Comparison of ENCODE assay signal across 1 cellular context in the genomic region with DNA sequence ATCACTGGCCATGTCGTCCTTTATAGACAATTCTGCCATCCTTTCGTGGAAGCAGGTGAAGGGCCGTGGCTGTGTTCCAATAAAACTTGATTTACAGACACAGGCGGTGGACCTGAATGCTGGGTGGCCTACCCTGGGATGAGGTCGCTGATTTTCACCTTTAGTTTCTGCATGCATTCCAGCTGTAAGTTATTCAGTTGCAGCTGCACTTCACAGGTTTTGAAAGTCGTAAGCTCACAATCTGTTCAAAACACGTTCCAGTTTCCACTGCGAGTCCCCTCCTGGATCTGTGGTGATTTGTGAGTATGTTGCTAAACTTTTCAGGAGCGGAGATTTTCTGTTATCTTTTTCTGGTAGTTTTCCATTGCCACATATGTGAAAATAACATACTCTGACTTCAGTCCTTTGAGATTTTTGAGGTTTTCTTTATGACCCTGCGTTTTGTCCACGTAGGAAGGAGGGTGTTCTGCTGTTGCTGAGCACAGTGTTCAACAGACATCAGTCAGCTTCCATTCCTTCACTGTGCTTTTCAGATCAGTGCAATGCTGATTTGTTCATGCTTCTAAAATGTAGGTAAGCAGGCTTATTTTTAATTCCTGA.
TF ChIP-seq lines count a peak whose summit lies in the region.

No MANE protein-coding gene starts in this region.

TF ChIP-seq in GM23338, 12 proteins besides CTCF, POLR2A, EP300 and RAD21 (continued from another document):
- TF ChIP-seq, protein P1, sequence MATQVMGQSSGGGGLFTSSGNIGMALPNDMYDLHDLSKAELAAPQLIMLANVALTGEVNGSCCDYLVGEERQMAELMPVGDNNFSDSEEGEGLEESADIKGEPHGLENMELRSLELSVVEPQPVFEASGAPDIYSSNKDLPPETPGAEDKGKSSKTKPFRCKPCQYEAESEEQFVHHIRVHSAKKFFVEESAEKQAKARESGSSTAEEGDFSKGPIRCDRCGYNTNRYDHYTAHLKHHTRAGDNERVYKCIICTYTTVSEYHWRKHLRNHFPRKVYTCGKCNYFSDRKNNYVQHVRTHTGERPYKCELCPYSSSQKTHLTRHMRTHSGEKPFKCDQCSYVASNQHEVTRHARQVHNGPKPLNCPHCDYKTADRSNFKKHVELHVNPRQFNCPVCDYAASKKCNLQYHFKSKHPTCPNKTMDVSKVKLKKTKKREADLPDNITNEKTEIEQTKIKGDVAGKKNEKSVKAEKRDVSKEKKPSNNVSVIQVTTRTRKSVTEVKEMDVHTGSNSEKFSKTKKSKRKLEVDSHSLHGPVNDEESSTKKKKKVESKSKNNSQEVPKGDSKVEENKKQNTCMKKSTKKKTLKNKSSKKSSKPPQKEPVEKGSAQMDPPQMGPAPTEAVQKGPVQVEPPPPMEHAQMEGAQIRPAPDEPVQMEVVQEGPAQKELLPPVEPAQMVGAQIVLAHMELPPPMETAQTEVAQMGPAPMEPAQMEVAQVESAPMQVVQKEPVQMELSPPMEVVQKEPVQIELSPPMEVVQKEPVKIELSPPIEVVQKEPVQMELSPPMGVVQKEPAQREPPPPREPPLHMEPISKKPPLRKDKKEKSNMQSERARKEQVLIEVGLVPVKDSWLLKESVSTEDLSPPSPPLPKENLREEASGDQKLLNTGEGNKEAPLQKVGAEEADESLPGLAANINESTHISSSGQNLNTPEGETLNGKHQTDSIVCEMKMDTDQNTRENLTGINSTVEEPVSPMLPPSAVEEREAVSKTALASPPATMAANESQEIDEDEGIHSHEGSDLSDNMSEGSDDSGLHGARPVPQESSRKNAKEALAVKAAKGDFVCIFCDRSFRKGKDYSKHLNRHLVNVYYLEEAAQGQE (IDR thresholded peaks at IDR 0.05; ENCODE audit: unreplicated experiment), result no peak
- TF ChIP-seq, protein P2, sequence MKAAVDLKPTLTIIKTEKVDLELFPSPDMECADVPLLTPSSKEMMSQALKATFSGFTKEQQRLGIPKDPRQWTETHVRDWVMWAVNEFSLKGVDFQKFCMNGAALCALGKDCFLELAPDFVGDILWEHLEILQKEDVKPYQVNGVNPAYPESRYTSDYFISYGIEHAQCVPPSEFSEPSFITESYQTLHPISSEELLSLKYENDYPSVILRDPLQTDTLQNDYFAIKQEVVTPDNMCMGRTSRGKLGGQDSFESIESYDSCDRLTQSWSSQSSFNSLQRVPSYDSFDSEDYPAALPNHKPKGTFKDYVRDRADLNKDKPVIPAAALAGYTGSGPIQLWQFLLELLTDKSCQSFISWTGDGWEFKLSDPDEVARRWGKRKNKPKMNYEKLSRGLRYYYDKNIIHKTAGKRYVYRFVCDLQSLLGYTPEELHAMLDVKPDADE (IDR thresholded peaks at IDR 0.05), result no peak
- no peak for TF ChIP-seq EZH2 (IDR thresholded peaks at IDR 0.05; ENCODE audit: low read depth, unreplicated experiment)
- TF ChIP-seq POLR2AphosphoS5 (IDR thresholded peaks at IDR 0.05; ENCODE audit: low read depth), result no peak
- no peak for TF ChIP-seq JUNB (IDR thresholded peaks at IDR 0.05; ENCODE audit: unreplicated experiment)
- no peak for TF ChIP-seq STAT1 (IDR thresholded peaks at IDR 0.05; ENCODE audit: unreplicated experiment)
- no peak for TF ChIP-seq CREB1 (CRISPR knock-in tag; IDR thresholded peaks at IDR 0.05; ENCODE audit: low read depth)
- no peak for TF ChIP-seq NANOG (IDR thresholded peaks at IDR 0.05; ENCODE audit: borderline replicate concordance)
- TF ChIP-seq ZNF114 (CRISPR knock-in tag; IDR thresholded peaks at IDR 0.05), result no peak
- no peak for TF ChIP-seq ZNF331 (CRISPR knock-in tag; IDR thresholded peaks at IDR 0.05; ENCODE audit: low read depth)
